In the genomic region with DNA sequence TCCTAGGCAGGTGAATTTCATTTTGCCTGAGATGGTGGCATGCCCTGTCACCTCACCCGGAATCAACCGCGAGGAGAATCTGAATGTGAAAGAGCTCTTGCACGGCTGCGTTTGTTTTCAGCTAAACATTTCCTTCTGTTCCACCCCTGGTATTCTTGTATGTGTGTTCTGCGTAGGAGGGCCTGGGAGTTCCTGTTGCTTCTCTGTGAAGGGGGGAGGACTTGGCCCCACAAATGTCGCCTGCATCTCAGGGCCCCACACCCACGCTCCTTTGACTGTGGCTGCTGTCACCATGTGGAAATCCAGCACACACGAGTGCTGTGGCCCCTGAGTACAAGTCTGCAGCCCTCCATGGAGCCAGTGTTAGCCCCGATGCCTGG, we compare ENCODE assay signal across 8 cellular contexts. TPM values are rescaled to one million over a fixed set of nuclear protein-coding genes. Genes with fewer than 3 reads are reported as not detected.
DNase-seq lines count a peak whose midpoint lies in the region; ATAC-seq and TF ChIP-seq lines count a peak whose summit lies in the region.

No MANE protein-coding gene starts in this region.

- H4K20me1 ChIP-seq in MM.1S (ENCODE audit: insufficient read depth, low read length) = no peaks in the 10 kb centered on the region

- H3K9me3 Mint-ChIP-seq in activated naive CD4-positive, alpha-beta T cell treated with anti-CD3 and anti-CD28 coated beads, Interleukin-2, amount 10 ng/mL, durations not matched to agents 7 days and 5 days = peaks cover 2% of the 10 kb centered on the region
- no peaks in the 10 kb centered on the region for H3K9me3 Mint-ChIP-seq in Calu3 (ENCODE audit: low read depth, unreplicated experiment)

- TF ChIP-seq CTCF in MM.1S (IDR thresholded peaks at IDR 0.05; ENCODE audit: low read length) (no peak), spleen (IDR thresholded peaks at IDR 0.05 in 8 of 11, conservative IDR thresholded peaks at IDR 0.05 in 3 of 11) (no peak), Calu3 (IDR thresholded peaks at IDR 0.05; ENCODE audit: unreplicated experiment) (no peak)

- ATAC-seq in GM19324 (IDR thresholded peaks at IDR 0.05; ENCODE audit: low FRiP score, unreplicated experiment) = peak; percentile 37

- no peaks in the 10 kb centered on the region for H3K27me3 ChIP-seq in MM.1S (replicated peaks; ENCODE audit: insufficient read depth, low read length)
- H3K27me3 ChIP-seq in spleen (replicated peaks in 1 of 7) = no peaks in the 10 kb centered on the region

- CTCF ChIA-PET in activated naive CD4-positive, alpha-beta T cell treated with anti-CD3 and anti-CD28 coated beads, Interleukin-2, amount 10 ng/mL, durations not matched to agents 7 days and 5 days (lab: Charles Lee) = interaction anchor here (0.9 to 2.8 kb wide), 8 partner anchors 9 to 113 kb away, joined by 3 to 12 read pairs (median 4); no protein-coding TSS in a partner anchor
- CTCF ChIA-PET in Calu3 (lab: Charles Lee) = no interaction called here

- H3K9me2 ChIP-seq in MM.1S (replicated peaks; ENCODE audit: insufficient read depth, low read length) = no peaks in the 10 kb centered on the region

- peak overlapping the region; percentile 61 for H3K4me3 Mint-ChIP-seq in activated naive CD4-positive, alpha-beta T cell treated with anti-CD3 and anti-CD28 coated beads, Interleukin-2, amount 10 ng/mL, durations not matched to agents 7 days and 5 days
- no peak overlapping the region for H3K4me3 Mint-ChIP-seq in Calu3 (ENCODE audit: low read depth, unreplicated experiment)

- H3K36me3 Mint-ChIP-seq in activated naive CD4-positive, alpha-beta T cell treated with anti-CD3 and anti-CD28 coated beads, Interleukin-2, amount 10 ng/mL, durations not matched to agents 7 days and 5 days = peaks cover 36% of the 10 kb centered on the region
- no peaks in the 10 kb centered on the region for H3K36me3 Mint-ChIP-seq in Calu3 (ENCODE audit: insufficient read depth, unreplicated experiment)

- peak overlapping the region; percentile 94 for H3K9ac ChIP-seq in MM.1S (ENCODE audit: low read length)

- DNase-seq in MM.1S = peak; percentile 57
- DNase-seq in activated naive CD4-positive, alpha-beta T cell treated with anti-CD3 and anti-CD28 coated beads, Interleukin-2, amount 10 ng/mL, durations not matched to agents 7 days and 5 days = peak; percentile 57
- DNase-seq in spleen = no peak
- DNase-seq in Calu3 = no peak
- no peak for DNase-seq in NCI-H226
- DNase-seq in NCI-H2227 (lab: John Stamatoyannopoulos, UW; ENCODE audit: unreplicated experiment) = no peak
- DNase-seq in NCI-H2107 (lab: John Stamatoyannopoulos, UW) = no peak

- H3K9me3 ChIP-seq in MM.1S (replicated peaks; ENCODE audit: insufficient read depth, low read length) = no peaks in the 10 kb centered on the region
- no peaks in the 10 kb centered on the region for H3K9me3 ChIP-seq in spleen

- H3K27ac ChIP-seq in MM.1S (ENCODE audit: low read length) = peak overlapping the region; percentile 100
- peak overlapping the region; percentile 45 to 88 (median 82) for H3K27ac ChIP-seq in spleen

- H2AFZ ChIP-seq in MM.1S (ENCODE audit: low read length) = no peak overlapping the region; the same call in 1 of the 2 replicates

- peaks cover 79% of the 10 kb centered on the region for H3K4me1 ChIP-seq in MM.1S (ENCODE audit: low read length)
- H3K4me1 ChIP-seq in spleen = peaks cover 22 to 95% (median 69%) of the 10 kb centered on the region in 6 donors

- peaks cover 54% of the 10 kb centered on the region for H3F3A ChIP-seq in MM.1S (ENCODE audit: insufficient read depth, low read length)

- 4 to 56% (median 11%) methylated on average over 7 to 10 of the region's 10 CpGs for WGBS in spleen, 5 donors

- no peaks in the 10 kb centered on the region for H3K36me3 ChIP-seq in MM.1S (replicated peaks; ENCODE audit: insufficient read depth, low read length)
- peaks cover 0 to 9% (median 0%) of the 10 kb centered on the region in 6 donors for H3K36me3 ChIP-seq in spleen

- peak overlapping the region; percentile 40 for H3K4me3 ChIP-seq in MM.1S (ENCODE audit: low read length)
- peak overlapping the region in 2 of 8 donors; percentile 5 to 28 for H3K4me3 ChIP-seq in spleen

- no peak for TF ChIP-seq POLR2A in spleen (IDR thresholded peaks at IDR 0.05)

- peak overlapping the region; percentile 98 for H3K27ac Mint-ChIP-seq in activated naive CD4-positive, alpha-beta T cell treated with anti-CD3 and anti-CD28 coated beads, Interleukin-2, amount 10 ng/mL, durations not matched to agents 7 days and 5 days
- H3K27ac Mint-ChIP-seq in Calu3 (ENCODE audit: unreplicated experiment) = no peak overlapping the region

- no TSS peak for BruUV-seq in Calu3 (replicated peaks; lab: Mats Ljungman, UMichigan)

- H3K4me2 ChIP-seq in MM.1S (ENCODE audit: low read depth, low read length) = peak overlapping the region; percentile 78

- H3K79me2 ChIP-seq in MM.1S (ENCODE audit: low read length) = peaks cover 55% of the 10 kb centered on the region

- no peaks in the 10 kb centered on the region for H3K27me3 Mint-ChIP-seq in activated naive CD4-positive, alpha-beta T cell treated with anti-CD3 and anti-CD28 coated beads, Interleukin-2, amount 10 ng/mL, durations not matched to agents 7 days and 5 days
- H3K27me3 Mint-ChIP-seq in Calu3 (ENCODE audit: unreplicated experiment) = no peaks in the 10 kb centered on the region

- intact Hi-C loops in spleen (cut with DNase I; ENCODE audit: low total_unique reads) = loop anchor here (10.0 kb wide), 1 partner anchor 226 kb away; no protein-coding TSS in a partner anchor
- intact Hi-C loops in Calu3 (cut with micrococcal nuclease; ENCODE audit: unreplicated experiment) = no loop called here

- peaks cover 67% of the 10 kb centered on the region for H3K4me1 Mint-ChIP-seq in activated naive CD4-positive, alpha-beta T cell treated with anti-CD3 and anti-CD28 coated beads, Interleukin-2, amount 10 ng/mL, durations not matched to agents 7 days and 5 days
- H3K4me1 Mint-ChIP-seq in Calu3 (ENCODE audit: low read depth, unreplicated experiment) = no peaks in the 10 kb centered on the region

RNA-seq across cellular contexts. Expression of gene CLCN4, which starts 45.8 kb away (rescaled TPM):
- 10 to 100 TPM in 1 of 7 donors, 1 to 10 TPM in 6; 4.8 to 10.9 (median 5.3) TPM for total RNA-seq in spleen
- polyA plus RNA-seq in spleen = under 1 TPM; 0.63 to 0.85 (median 0.64) TPM
- 9.9 and 13.3 TPM in 2 replicates for total RNA-seq in Calu3 (2022)

Comparison
In these comparisons a context has a peak if more than half of its experiments do, and no peak if none do; other contexts are left out.
1. DNase-seq: peak in MM.1S (single experiment) and activated naive CD4-positive, alpha-beta T cell treated with anti-CD3 and anti-CD28 coated beads, Interleukin-2, amount 10 ng/mL, durations not matched to agents 7 days and 5 days (single experiment); none in spleen (single experiment), Calu3 (single experiment), NCI-H226 (single experiment), NCI-H2227 (single experiment) and NCI-H2107 (single experiment).